ENCODE assay signal across 18 cellular contexts in genomic region chr1:31790641-31791091, GRCh38. TPM values are rescaled to one million over a fixed set of nuclear protein-coding genes. Genes with fewer than 3 reads are reported as not detected.
DNase-seq lines count a peak whose midpoint lies in the region; ATAC-seq and TF ChIP-seq lines count a peak whose summit lies in the region.
"Had no signal": no experiment of that assay in that cellular context is flagged by ENCODE, and none has a peak within 500 bp of the region (broad histone marks: within the 10 kb centered on the region; RNA-seq: fewer than 3 reads in every experiment).

No MANE protein-coding gene starts in this region.

- H3K4me1 ChIP-seq in IMR-90 (ENCODE audit: control insufficient read depth, insufficient read depth, low read length) (peaks cover 6% of the 10 kb centered on the region), neuronal stem cell (ENCODE audit: control insufficient read depth in 2 of 2, insufficient read depth in 1 of 2, low read depth in 1 of 2, low read length in 2 of 2) (peaks cover 7 to 15% of the 10 kb centered on the region in 2 donors)

- H2AFZ ChIP-seq in IMR-90 (replicated peaks; ENCODE audit: low read length, poor library complexity), result no peak overlapping the region
- H2AFZ ChIP-seq in neuronal stem cell (ENCODE audit: low read length), result no peak overlapping the region

- peaks cover 13% of the 10 kb centered on the region for H3K9me1 ChIP-seq in IMR-90 (ENCODE audit: insufficient read depth, low read length)

- H3K27me3 ChIP-seq in AG04450 (ENCODE audit: control insufficient read depth, insufficient read depth, low read length), result no peaks in the 10 kb centered on the region
- no peaks in the 10 kb centered on the region for H3K27me3 ChIP-seq in IMR-90 (ENCODE audit: control insufficient read depth, insufficient read depth, low read length)
- peaks cover 0 to 9% (median 0%) of the 10 kb centered on the region in 3 experiments for H3K27me3 ChIP-seq in neuronal stem cell (ENCODE audit: control insufficient read depth in 3 of 3, insufficient read depth in 3 of 3, low read depth in 1 of 3, low read length in 3 of 3)
- H3K27me3 ChIP-seq: BE2C had no signal

- ATAC-seq in IMR-90 (ENCODE audit: low read depth), result no peak
- ATAC-seq: CD8-positive, alpha-beta T cell; HCT116; Right ventricle myocardium inferior had no signal

- peak overlapping the region; percentile 9 for H2AK9ac ChIP-seq in IMR-90 (replicated peaks; ENCODE audit: low read depth, low read length, poor library complexity)

- no peak overlapping the region for H2BK5ac ChIP-seq in IMR-90 (ENCODE audit: low read depth, low read length, poor library complexity, severe bottlenecking)
- peak overlapping the region; percentile 57 for H2BK5ac ChIP-seq in neuronal stem cell (ENCODE audit: low read length)

- DNase-seq in AG04450 (ENCODE audit: low read depth, low spot score) (no peak), IMR-90 (no peak), ecto neural progenitor cell (ENCODE audit: low spot score) (peak; percentile 49), neuronal stem cell (ENCODE audit: low spot score) (no peak)
- DNase-seq in effector CD8-positive, alpha-beta T cell (lab: John Stamatoyannopoulos, UW), result no peak
- no peak for DNase-seq in activated CD4-positive, alpha-beta T cell treated with anti-CD3 and anti-CD28 coated beads for 48 hours
- no peak for DNase-seq in activated CD4-positive, CD25-positive, alpha-beta regulatory T cell treated with anti-CD3 and anti-CD28 coated beads, Interleukin-2, amount 50 U/mL, for 72 hours
- DNase-seq: ACHN; BE2C; CD8-positive, alpha-beta T cell; DMS79 treated with DMSO at 0.1 percent for 48 hours; KBM-7; NCI-H1048; NCI-H1694; NCI-H446 treated with DMSO at 0.1 percent for 48 hours; NCI-H774 had no signal

- POLR2A ChIA-PET in AG04450 (lab: Yijun Ruan, JAX) (interaction anchor here (0.6 kb wide), 3 partner anchors 348 to 581 kb away, joined by 4 to 5 read pairs (median 4); no protein-coding TSS in a partner anchor), IMR-90 (lab: Charles Lee; ENCODE audit: unreplicated experiment) (no interaction called here)

- in situ Hi-C loops in IMR-90 (cut with MboI; ENCODE audit: low sequenced_read_pairs), result no loop called here

- peaks cover 5 to 27% of the 10 kb centered on the region in 2 experiments; a peak in 2 of 4 replicates for H3K79me1 ChIP-seq in IMR-90 (ENCODE audit: low read depth in 1 of 2, low read length in 2 of 2)
- H3K79me1 ChIP-seq in neuronal stem cell (ENCODE audit: low read depth, low read length), result no peaks in the 10 kb centered on the region

- no peak overlapping the region for H4K91ac ChIP-seq in IMR-90 (ENCODE audit: insufficient read depth, low read depth, low read length)
- no peak overlapping the region for H4K91ac ChIP-seq in neuronal stem cell (ENCODE audit: low read depth, low read length, poor library complexity)

- no TSS peak for BruUV-seq in IMR-90 (replicated peaks; lab: Mats Ljungman, UMichigan)

- H3K14ac ChIP-seq in IMR-90 (replicated peaks; ENCODE audit: low read depth, low read length), result no peak overlapping the region
- no peak overlapping the region for H3K14ac ChIP-seq in neuronal stem cell (ENCODE audit: low read length)

- no peak overlapping the region for H3K56ac ChIP-seq in IMR-90 (ENCODE audit: extremely low read depth, insufficient read depth, low read length)

- no peak overlapping the region for H3K18ac ChIP-seq in IMR-90 (ENCODE audit: low read depth, low read length)
- H3K18ac ChIP-seq in neuronal stem cell (ENCODE audit: low read length), result no peak overlapping the region

- no peak overlapping the region for H2BK12ac ChIP-seq in neuronal stem cell (ENCODE audit: low read length)

- H2BK120ac ChIP-seq in IMR-90 (ENCODE audit: low read depth, low read length), result no peak overlapping the region
- no peak overlapping the region for H2BK120ac ChIP-seq in neuronal stem cell (ENCODE audit: low read depth, low read length)

- WGBS in IMR-90 (ENCODE audit: extremely low coverage in 2 of 2, insufficient read length in 1 of 2), 2 experiments, result 89% methylated on average over 7 of the region's 11 CpGs; no CpG with 5 or more reads in 1 of the 2 experiments
- no CpG with 5 or more reads among the region's 11 CpGs for WGBS in neuronal stem cell (ENCODE audit: extremely low coverage in 2 of 2, insufficient read length in 2 of 2, insufficient replicate concordance in 1 of 2), 2 donors

- peaks cover 16% of the 10 kb centered on the region for H4K20me1 ChIP-seq in IMR-90 (ENCODE audit: insufficient read depth, low read length)

- dilution Hi-C loops in IMR-90 (cut with HindIII; ENCODE audit: low sequenced_read_pairs, unreplicated experiment), result no loop called here

- TF ChIP-seq RAD21 in IMR-90 (IDR thresholded peaks at IDR 0.05; ENCODE audit: low read length), result no peak

- no peak for TF ChIP-seq CTCF in AG04450 (IDR thresholded peaks at IDR 0.05; ENCODE audit: low read depth, low read length)
- TF ChIP-seq CTCF in IMR-90 (conservative IDR thresholded peaks at IDR 0.05; ENCODE audit: low read depth, low read length), result no peak

- H3K27ac ChIP-seq in AG04450 (ENCODE audit: low read depth, low read length) (peak overlapping the region; percentile 39), IMR-90 (ENCODE audit: insufficient read depth, low read length) (no peak overlapping the region), neuronal stem cell (replicated peaks; ENCODE audit: low read length) (no peak overlapping the region)

- no peaks in the 10 kb centered on the region for H3K9me3 ChIP-seq in AG04450 (ENCODE audit: control insufficient read depth, insufficient read depth, low read length)
- H3K9me3 ChIP-seq in IMR-90 (ENCODE audit: control insufficient read depth, insufficient read depth, low read length), result no peaks in the 10 kb centered on the region
- H3K9me3 ChIP-seq in neuronal stem cell (replicated peaks in 1 of 2; ENCODE audit: control insufficient read depth in 2 of 2, insufficient read depth in 1 of 2, low read depth in 1 of 2, low read length in 2 of 2), result no peaks in the 10 kb centered on the region
- H3K9me3 ChIP-seq: BE2C had no signal

- H2BK20ac ChIP-seq in IMR-90 (ENCODE audit: low read depth, low read length), result no peak overlapping the region

- no peak overlapping the region; the same call in 1 of the 2 replicates for H2AK5ac ChIP-seq in IMR-90 (ENCODE audit: low read depth, low read length)
- H2AK5ac ChIP-seq in neuronal stem cell (ENCODE audit: low read depth, low read length), result peak overlapping the region; percentile 29

- H4K8ac ChIP-seq in IMR-90 (ENCODE audit: low read depth in 2 of 2, low read length in 2 of 2), result no peak overlapping the region
- H4K8ac ChIP-seq in neuronal stem cell (ENCODE audit: low read depth, low read length), result no peak overlapping the region

- H3K9ac ChIP-seq in IMR-90 (ENCODE audit: low read depth, low read length) (no peak overlapping the region), neuronal stem cell (ENCODE audit: low read depth, low read length, poor library complexity) (no peak overlapping the region)

- H3K4me2 ChIP-seq in IMR-90 (ENCODE audit: low read depth, low read length), result no peak overlapping the region
- H3K4me2 ChIP-seq in neuronal stem cell (ENCODE audit: insufficient read depth, low read length, poor library complexity, severe bottlenecking), result no peak overlapping the region

- H3K4ac ChIP-seq in IMR-90 (ENCODE audit: low read depth, low read length), result no peak overlapping the region
- H3K4ac ChIP-seq in neuronal stem cell (ENCODE audit: low read length), result no peak overlapping the region

- H3K36me3 ChIP-seq in IMR-90 (ENCODE audit: control insufficient read depth, insufficient read depth, low read length) (no peaks in the 10 kb centered on the region), neuronal stem cell (replicated peaks in 1 of 2; ENCODE audit: control insufficient read depth in 2 of 2, insufficient read depth in 2 of 2, low read length in 2 of 2) (no peaks in the 10 kb centered on the region)
- H3K36me3 ChIP-seq: BE2C had no signal

- intact Hi-C loops in IMR-90 (cut with micrococcal nuclease), result loop anchor here (10.0 kb wide), 2 partner anchors 274 to 356 kb away; no protein-coding TSS in a partner anchor

- CTCF ChIA-PET in AG04450 (lab: Charles Lee), result interaction anchor here (0.8 to 4.6 kb wide), 7 partner anchors 8 to 272 kb away, joined by 3 to 52 read pairs (median 15); no protein-coding TSS in a partner anchor
- CTCF ChIA-PET in IMR-90 (lab: Yijun Ruan, JAX), result interaction anchor here (1.9 kb wide), 1 partner anchor 15 kb away, joined by 8 read pairs; no protein-coding TSS in a partner anchor

- H3K4me3 ChIP-seq in AG04450 (ENCODE audit: low read depth, low read length) (no peak overlapping the region), IMR-90 (ENCODE audit: insufficient read depth, low read depth, low read length) (no peak overlapping the region), neuronal stem cell (ENCODE audit: low read length in 2 of 2) (no peak overlapping the region)

- H3K23ac ChIP-seq in IMR-90 (ENCODE audit: low read depth, low read length) (no peak overlapping the region), neuronal stem cell (ENCODE audit: low read depth, low read length, poor library complexity) (no peak overlapping the region)

- TF ChIP-seq POLR2A in IMR-90 (IDR thresholded peaks at IDR 0.05; ENCODE audit: low read depth, low read length), result no peak

- H4K5ac ChIP-seq in IMR-90 (ENCODE audit: low read depth, low read length), result no peak overlapping the region

- no peak overlapping the region for H2BK15ac ChIP-seq in IMR-90 (ENCODE audit: low read depth, low read length)
- H2BK15ac ChIP-seq in neuronal stem cell (ENCODE audit: low read length), result peak overlapping the region; percentile 7

TF ChIP-seq in IMR-90, 13 proteins besides CTCF, POLR2A, EP300 and RAD21 (continues in another document):
- TF ChIP-seq MXI1 (IDR thresholded peaks at IDR 0.05; ENCODE audit: borderline replicate concordance, low read depth, low read length), result no peak

RNA-seq across cellular contexts. Expression of gene SPOCD1, which starts 25.2 kb away (rescaled TPM):
- polyA plus RNA-seq in AG04450 (2011; rRNA removed), result 78.8 and 98.5 TPM in 2 replicates
- 62.9 and 89.1 TPM in 2 replicates for polyA minus RNA-seq in AG04450 (2011; rRNA and poly(A)+ RNA removed)
- 42.2 and 59.7 TPM in 2 replicates for total RNA-seq in IMR-90 (2012; rRNA removed)
- 132 and 135 TPM in 2 replicates for polyA plus RNA-seq in IMR-90 (2012; rRNA removed)
- polyA plus RNA-seq in IMR-90 (2012; cell fraction: cytosol; rRNA removed), result 61.6 and 91.4 TPM in 2 replicates
- polyA plus RNA-seq in IMR-90 (2012; cell fraction: nucleus; rRNA removed; ENCODE audit: low replicate concordance), result 471 and 772 TPM in 2 replicates
- 1.1 TPM for polyA plus RNA-seq in neuronal stem cell (2013, experiment 1 of 2)
- 0.97 TPM for polyA plus RNA-seq in neuronal stem cell (2013, experiment 2 of 2)
- total RNA-seq: CD8-positive, alpha-beta T cell; Right ventricle myocardium inferior had no signal

RNA-seq across cellular contexts. Expression of gene ADGRB2, which starts 26.5 kb away (rescaled TPM):
- polyA plus RNA-seq in AG04450 (2011; rRNA removed) (5.4 and 7.2 TPM in 2 replicates), IMR-90 (2012; rRNA removed) (11.9 TPM in 2 replicates)
- polyA minus RNA-seq in AG04450 (2011; rRNA and poly(A)+ RNA removed), result 6.6 and 7.8 TPM in 2 replicates
- total RNA-seq in IMR-90 (2012; rRNA removed), result 2.2 and 2.5 TPM in 2 replicates
- 6.4 and 15.9 TPM in 2 replicates for polyA plus RNA-seq in IMR-90 (2012; cell fraction: cytosol; rRNA removed)
- polyA plus RNA-seq in IMR-90 (2012; cell fraction: nucleus; rRNA removed; ENCODE audit: low replicate concordance), result 38.7 and 77.7 TPM in 2 replicates
- polyA plus RNA-seq in neuronal stem cell (2013, experiment 1 of 2), result 25.2 TPM
- polyA plus RNA-seq in neuronal stem cell (2013, experiment 2 of 2), result 24.4 TPM
